ENCODE assay signal across 24 cellular contexts in the genomic region with DNA sequence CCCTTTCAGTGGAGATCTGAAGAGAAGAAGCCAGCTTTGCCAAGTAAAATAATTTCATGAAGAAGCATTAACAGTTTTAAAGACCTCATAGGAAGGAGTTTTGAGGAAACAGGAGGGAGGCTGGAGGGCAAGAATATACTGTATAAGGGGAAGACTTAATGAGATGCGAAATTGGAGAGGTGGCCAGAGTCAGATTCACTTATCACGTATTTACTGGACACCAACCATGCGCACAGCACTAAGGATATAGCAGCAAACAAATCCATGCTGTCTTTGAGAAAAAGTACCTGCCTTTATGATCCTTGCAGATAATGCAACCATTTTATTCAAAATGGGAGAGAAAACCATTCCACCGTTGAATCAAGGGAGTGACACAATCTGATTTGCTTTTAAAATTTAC.
DNase-seq lines count a peak whose midpoint lies in the region; TF ChIP-seq lines count a peak whose summit lies in the region.
"Had no signal": no experiment of that assay in that cellular context is flagged by ENCODE, and none has a peak within 500 bp of the region (broad histone marks: within the 10 kb centered on the region; RNA-seq: fewer than 3 reads in every experiment).

No MANE protein-coding gene starts in this region.

- H3K27me3 Mint-ChIP-seq in MCF 10A (ENCODE audit: insufficient read depth, unreplicated experiment) (no peaks in the 10 kb centered on the region), chondrocyte (ENCODE audit: low read depth) (no peaks in the 10 kb centered on the region), type B pancreatic cell (no peaks in the 10 kb centered on the region)
- H3K27me3 Mint-ChIP-seq: activated CD8-positive, alpha-beta T cell treated with anti-CD3 and anti-CD28 coated beads for 36 hours; activated naive CD8-positive, alpha-beta T cell treated with anti-CD3 and anti-CD28 coated beads for 36 hours had no signal

- H3K36me3 ChIP-seq in breast epithelium (no peaks in the 10 kb centered on the region), OCI-LY7 (ENCODE audit: insufficient read depth, low read length) (no peaks in the 10 kb centered on the region)
- H3K36me3 ChIP-seq: ascending aorta, BE2C, left lung, SJCRH30, stomach, tibial artery had no signal

- H3K9me3 Mint-ChIP-seq in MCF 10A (ENCODE audit: unreplicated experiment) (no peaks in the 10 kb centered on the region), chondrocyte (ENCODE audit: low read depth) (no peaks in the 10 kb centered on the region), type B pancreatic cell (no peaks in the 10 kb centered on the region)
- H3K9me3 Mint-ChIP-seq: activated CD8-positive, alpha-beta T cell treated with anti-CD3 and anti-CD28 coated beads for 36 hours; activated naive CD8-positive, alpha-beta T cell treated with anti-CD3 and anti-CD28 coated beads for 36 hours; immature natural killer cell had no signal

- H3K79me2 ChIP-seq in OCI-LY7 (ENCODE audit: insufficient read depth, low read depth, low read length) = peaks cover 15% of the 10 kb centered on the region; the same call in 1 of the 2 replicates

- H3K4me3 Mint-ChIP-seq in MCF 10A (ENCODE audit: unreplicated experiment) (no peak overlapping the region), chondrocyte (ENCODE audit: unreplicated experiment) (no peak overlapping the region), type B pancreatic cell (no peak overlapping the region)
- H3K4me3 Mint-ChIP-seq: activated CD8-positive, alpha-beta T cell treated with anti-CD3 and anti-CD28 coated beads for 36 hours; activated naive CD8-positive, alpha-beta T cell treated with anti-CD3 and anti-CD28 coated beads for 36 hours; immature natural killer cell had no signal

- H3K4me2 ChIP-seq in OCI-LY7 (ENCODE audit: low read length) = no peak overlapping the region

- H3K9me3 ChIP-seq in breast epithelium (no peaks in the 10 kb centered on the region), OCI-LY7 (ENCODE audit: low read length) (no peaks in the 10 kb centered on the region)
- H3K9me3 ChIP-seq: ascending aorta, BE2C, left lung, SJCRH30, stomach, tibial artery had no signal

- H3K27ac ChIP-seq in breast epithelium (no peak overlapping the region), OCI-LY7 (ENCODE audit: low read depth, low read length, poor library complexity, severe bottlenecking) (no peak overlapping the region)
- H3K27ac ChIP-seq: left lung, SJCRH30, stomach, tibial artery had no signal

- BruUV-seq in MCF 10A (replicated peaks; lab: Mats Ljungman, UMichigan) (TSS peak; percentile 23), OCI-LY7 (replicated peaks; lab: Mats Ljungman, UMichigan) (TSS peak; percentile 59)

- intact Hi-C loops in MCF 10A (cut with micrococcal nuclease) = loop anchor here (5.0 to 10.0 kb wide), 4 partner anchors 99 to 337 kb away; partner anchors contain the start of genes ERC1, RAD52 and WNK1
- intact Hi-C loops in breast epithelium (cut with DNase I; ENCODE audit: low total_unique reads) = no loop called here
- intact Hi-C loops in OCI-LY7 (cut with micrococcal nuclease; ENCODE audit: unreplicated experiment) = loop anchor here (5.0 to 10.0 kb wide), 3 partner anchors 139 to 517 kb away; no protein-coding TSS in a partner anchor

- H3K27ac Mint-ChIP-seq in MCF 10A (ENCODE audit: low read depth, unreplicated experiment) (no peak overlapping the region), chondrocyte (ENCODE audit: unreplicated experiment) (peak overlapping the region; percentile 71), type B pancreatic cell (peak overlapping the region; percentile 4)
- H3K27ac Mint-ChIP-seq: activated CD8-positive, alpha-beta T cell treated with anti-CD3 and anti-CD28 coated beads for 36 hours; activated naive CD8-positive, alpha-beta T cell treated with anti-CD3 and anti-CD28 coated beads for 36 hours had no signal

- TF ChIP-seq CTCF in MCF 10A (IDR thresholded peaks at IDR 0.05; ENCODE audit: unreplicated experiment) (no peak), breast epithelium (IDR thresholded peaks at IDR 0.05) (no peak), OCI-LY7 (conservative IDR thresholded peaks at IDR 0.05; ENCODE audit: low read length) (no peak), chondrocyte (IDR thresholded peaks at IDR 0.05) (no peak), type B pancreatic cell (conservative IDR thresholded peaks at IDR 0.05) (no peak)

- no peak for DNase-seq in MCF 10A (ENCODE audit: unreplicated experiment)
- DNase-seq in breast epithelium (ENCODE audit: low spot score in 2 of 2) = no peak
- DNase-seq in OCI-LY7 (ENCODE audit: low spot score) = no peak
- no peak for DNase-seq in chondrocyte (ENCODE audit: low spot score)
- no peak for DNase-seq in type B pancreatic cell (ENCODE audit: extremely low spot score, unreplicated experiment)
- DNase-seq in activated naive CD4-positive, alpha-beta T cell treated with Interleukin-2 at 50 U/mL for 16 hours = no peak
- DNase-seq in AML-193 (lab: John Stamatoyannopoulos, UW) = no peak
- DNase-seq in OCI-M2 (lab: John Stamatoyannopoulos, UW; ENCODE audit: unreplicated experiment) = no peak
- DNase-seq: activated CD4-positive, CD25-positive, alpha-beta regulatory T cell treated with anti-CD3 and anti-CD28 coated beads, Interleukin-2, amount 50 U/mL, for 72 hours; activated CD8-positive, alpha-beta T cell treated with anti-CD3 and anti-CD28 coated beads for 36 hours; activated naive CD8-positive, alpha-beta T cell treated with anti-CD3 and anti-CD28 coated beads for 36 hours; BE2C; hypothalamus; immature natural killer cell; left lung; mesendoderm; MV-4-11; NCI-H187; NCI-H524; nucleus accumbens; SJCRH30; stomach; tibial artery had no signal

- H3K9me2 ChIP-seq in OCI-LY7 (ENCODE audit: insufficient read depth, low read length) = no peaks in the 10 kb centered on the region

- no peak overlapping the region for H2AFZ ChIP-seq in OCI-LY7 (ENCODE audit: low read length)

- H3K4me1 ChIP-seq in breast epithelium (no peaks in the 10 kb centered on the region), OCI-LY7 (ENCODE audit: insufficient read depth, low read length, poor library complexity, severe bottlenecking) (no peaks in the 10 kb centered on the region)
- H3K4me1 ChIP-seq: BE2C, SJCRH30 had no signal

- no peak overlapping the region for H3K4me3 ChIP-seq in breast epithelium
- H3K4me3 ChIP-seq in OCI-LY7 (ENCODE audit: low read depth, low read length, poor library complexity, severe bottlenecking) = no peak overlapping the region
- H3K4me3 ChIP-seq: ascending aorta, left lung, SJCRH30, stomach, tibial artery had no signal

- peaks cover 8% of the 10 kb centered on the region for H3K4me1 Mint-ChIP-seq in MCF 10A (ENCODE audit: insufficient read depth, unreplicated experiment)
- H3K4me1 Mint-ChIP-seq in chondrocyte (ENCODE audit: low read depth) = peaks cover 16% of the 10 kb centered on the region
- H3K4me1 Mint-ChIP-seq in type B pancreatic cell (ENCODE audit: unreplicated experiment) = no peaks in the 10 kb centered on the region

- POLR2A ChIA-PET in MCF 10A (lab: Yijun Ruan, JAX) = interaction anchor here (0.9 kb wide), 1 partner anchor 101 kb away, joined by 4 read pairs; the partner anchor contains the start of gene ERC1
- POLR2A ChIA-PET in OCI-LY7 (lab: Charles Lee) = interaction anchor here (0.9 kb wide), 1 partner anchor 27 kb away, joined by 3 read pairs; no protein-coding TSS in a partner anchor

- H3K27me3 ChIP-seq in breast epithelium = no peaks in the 10 kb centered on the region
- H3K27me3 ChIP-seq: ascending aorta, BE2C, left lung, SJCRH30, stomach, tibial artery had no signal

- no peak for TF ChIP-seq POLR2A in breast epithelium (IDR thresholded peaks at IDR 0.05)

- H4K20me1 ChIP-seq in OCI-LY7 (ENCODE audit: insufficient read depth, low read length) = peaks cover 4% of the 10 kb centered on the region; the same call in 1 of the 2 replicates

- CTCF ChIA-PET in MCF 10A (lab: Yijun Ruan, JAX) = interaction anchor here (0.7 to 1.6 kb wide), 2 partner anchors 23 to 365 kb away, joined by 3 read pairs; no protein-coding TSS in a partner anchor
- CTCF ChIA-PET in OCI-LY7 (lab: Charles Lee; ENCODE audit: unreplicated experiment) = no interaction called here

- H3K36me3 Mint-ChIP-seq in MCF 10A (ENCODE audit: insufficient read depth, unreplicated experiment) (no peaks in the 10 kb centered on the region), chondrocyte (ENCODE audit: low read depth) (no peaks in the 10 kb centered on the region), type B pancreatic cell (no peaks in the 10 kb centered on the region)
- H3K36me3 Mint-ChIP-seq: activated naive CD8-positive, alpha-beta T cell treated with anti-CD3 and anti-CD28 coated beads for 36 hours; immature natural killer cell had no signal
